7 cellular contexts compared by ENCODE assay signal in the genomic region with DNA sequence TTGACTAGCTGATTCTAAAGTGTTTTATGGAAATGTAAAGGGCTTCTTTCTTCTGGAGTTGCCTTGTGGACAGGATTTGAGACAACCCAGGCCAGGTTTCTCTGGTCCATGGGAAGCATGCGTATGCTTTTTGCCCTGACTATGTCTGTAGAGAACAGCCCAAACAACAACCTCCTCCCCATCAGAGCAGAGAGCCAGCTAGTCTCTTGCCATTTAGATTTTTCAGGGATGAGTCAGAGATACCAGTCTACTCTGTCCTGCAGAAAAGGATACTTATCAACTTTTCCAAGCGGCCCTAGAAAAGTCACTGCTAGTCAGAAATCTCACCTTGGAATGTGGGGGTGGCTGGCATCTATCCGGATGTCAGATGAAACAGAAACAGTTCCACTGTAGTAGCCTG. TPM values are rescaled to one million over a fixed set of nuclear protein-coding genes. Genes with fewer than 3 reads are reported as not detected.
DNase-seq lines count a peak whose midpoint lies in the region; ATAC-seq and TF ChIP-seq lines count a peak whose summit lies in the region.
"Not testable (repeated sequence)": the region's sequence is repeated elsewhere in the genome, so short reads cannot be mapped to it uniquely, and the experiment has no call there.
"Had no signal": no experiment of that assay in that cellular context is flagged by ENCODE, and none has a peak within 500 bp of the region (broad histone marks: within the 10 kb centered on the region; RNA-seq: fewer than 3 reads in every experiment).

No MANE protein-coding gene starts in this region.

- H3K9me3 ChIP-seq in HCT116 (ENCODE audit: control insufficient read depth in 1 of 2, insufficient read depth in 1 of 2, low read depth in 1 of 2, low read length in 2 of 2); Panc1 (ENCODE audit: control insufficient read depth, insufficient read depth, low read depth, low read length); left lung; lower lobe of right lung; upper lobe of right lung: not testable (repeated sequence)

- H4K20me1 ChIP-seq in HCT116 (ENCODE audit: insufficient read depth) = not testable (repeated sequence)

- not testable (repeated sequence) for H3K27ac ChIP-seq in HCT116 (ENCODE audit: low read depth, low read length); Panc1 (ENCODE audit: low read length); left lung; lower lobe of right lung; upper lobe of right lung

- not testable (repeated sequence) for DNase-seq in HCT116 (ENCODE audit: low read depth, low spot score); Panc1 (ENCODE audit: low read depth, low spot score); left lung; lower lobe of right lung; upper lobe of right lung

- H3K4me3 ChIP-seq in HCT116 (replicated peaks in 1 of 2; ENCODE audit: low read depth in 1 of 2, low read length in 2 of 2); Panc1 (ENCODE audit: low read depth in 2 of 2, low read length in 2 of 2); left lung; lower lobe of right lung; upper lobe of right lung: not testable (repeated sequence)

- POLR2A ChIA-PET in HCT116 (lab: Charles Lee); Panc1 (lab: Charles Lee): not testable (repeated sequence)

- not testable (repeated sequence) for TF ChIP-seq RAD21 in HCT116 (IDR thresholded peaks at IDR 0.05; ENCODE audit: low read depth)

- TF ChIP-seq POLR2A in HCT116 (IDR thresholded peaks at IDR 0.05; ENCODE audit: borderline replicate concordance, extremely low read depth, insufficient read depth, insufficient read length) = not testable (repeated sequence)

- H2AFZ ChIP-seq in HCT116 (ENCODE audit: low read depth, low read length, poor library complexity, severe bottlenecking) = not testable (repeated sequence)

- in situ Hi-C loops in Panc1 (cut with HindIII; ENCODE audit: low pct_unique_long_range_greater_than_20kb, low sequenced_read_pairs) = not testable (repeated sequence)

- RAD21 ChIA-PET in HCT116 (lab: Charles Lee; ENCODE audit: low non-redundant PET in 1 of 2, low total read pairs in 2 of 2, uncharacterized antibody in 2 of 2, unreplicated experiment in 2 of 2) = not testable (repeated sequence)

- H3K9ac ChIP-seq in HCT116 (ENCODE audit: low read length) = not testable (repeated sequence)

- H3K4me1 ChIP-seq in HCT116 (ENCODE audit: control insufficient read depth in 1 of 2, insufficient read depth in 2 of 2, low read length in 2 of 2); Panc1 (ENCODE audit: control insufficient read depth, insufficient read depth, low read length); left lung; lower lobe of right lung; upper lobe of right lung: not testable (repeated sequence)

- H3K4me2 ChIP-seq in HCT116 (ENCODE audit: low read length) = not testable (repeated sequence)

- ATAC-seq in HCT116 (peak; percentile 83), Panc1 (peak; percentile 73), SK-N-SH treated with all-trans-retinoic acid at 6 μM for 48 hours (peak; percentile 61), left lung (peak; percentile 47), lower lobe of right lung (peak; percentile 20 to 71), upper lobe of right lung (peak; percentile 50)

- H3K79me2 ChIP-seq in HCT116 (ENCODE audit: insufficient read depth, low read length) = not testable (repeated sequence)

- intact Hi-C loops in HCT116 (cut with micrococcal nuclease); Panc1 (cut with micrococcal nuclease; ENCODE audit: unreplicated experiment); left lung (cut with DNase I); lower lobe of right lung (cut with DNase I); upper lobe of right lung (cut with DNase I): not testable (repeated sequence)

- H3K36me3 ChIP-seq in HCT116 (ENCODE audit: control insufficient read depth in 1 of 2, insufficient read depth in 2 of 2, low read length in 2 of 2); Panc1 (ENCODE audit: control insufficient read depth, insufficient read depth, low read length); left lung; lower lobe of right lung; upper lobe of right lung: not testable (repeated sequence)

- not testable (repeated sequence) for H3K9me2 ChIP-seq in HCT116 (ENCODE audit: insufficient read depth)

- TF ChIP-seq CTCF in HCT116 (IDR thresholded peaks at IDR 0.05 in 2 of 3, conservative IDR thresholded peaks at IDR 0.05 in 1 of 3; ENCODE audit: borderline replicate concordance in 1 of 3, insufficient read depth in 1 of 3, low read depth in 2 of 3, low read length in 2 of 3); Panc1 (IDR thresholded peaks at IDR 0.05); left lung (IDR thresholded peaks at IDR 0.05); lower lobe of right lung (IDR thresholded peaks at IDR 0.05); upper lobe of right lung (IDR thresholded peaks at IDR 0.05): not testable (repeated sequence)

- not testable (repeated sequence) for H3K27me3 ChIP-seq in HCT116 (ENCODE audit: insufficient read depth, low read length); Panc1 (ENCODE audit: control insufficient read depth, insufficient read depth, low read length); left lung; lower lobe of right lung (ENCODE audit: low read depth); upper lobe of right lung

- CTCF ChIA-PET in HCT116 (lab: Charles Lee); Panc1 (lab: Charles Lee): not testable (repeated sequence)

- not testable (repeated sequence) for BruUV-seq in HCT116 (replicated peaks; lab: Mats Ljungman, UMichigan); Panc1 (replicated peaks; lab: Mats Ljungman, UMichigan)

RNA-seq across cellular contexts. Expression of gene SYT15B, which starts 11.6 kb away (rescaled TPM):
- total RNA-seq in HCT116 (2021; ENCODE audit: unreplicated experiment) (0.37 TPM), Panc1 (2021; ENCODE audit: unreplicated experiment) (0.05 TPM), left lung (10 to 100 TPM; 37.4 to 41.5 TPM), lower lobe of right lung (40.6 TPM), upper lobe of right lung (40.1 TPM)
- 0.16 TPM in 1 of 2 replicates, not detected in the other for polyA plus RNA-seq in HCT116 (2012)
- polyA plus RNA-seq in Panc1 (2012; ENCODE audit: insufficient read length) = 1.5 TPM
- total RNA-seq: B cell had no signal

Comparison
In these comparisons a context has a peak if more than half of its experiments do, and no peak if none do; other contexts are left out.
1. RNA of gene SYT15B, which starts 11.6 kb away (total RNA-seq): 37.4 to 41.5 TPM in left lung, 40.6 TPM in lower lobe of right lung (single experiment) and 40.1 TPM in upper lobe of right lung (single experiment); 0.37 TPM in HCT116 (single experiment) and 0.05 TPM in Panc1 (single experiment); every median in the first group is over 10 times any median in the second.
2. Peak in every context shown above with its lines, with median percentiles within 50 percentile points of each other: ATAC-seq.